In genomic region chr16:72927199-72928088, GRCh38 we compare ENCODE assay signal across 10 cellular contexts.
A peak's percentile ranks its signal among the peaks of the same experiment; 100 is the strongest.
DNase-seq lines count a peak whose midpoint lies in the region; ATAC-seq lines count a peak whose summit lies in the region.
"Had no signal": no experiment of that assay in that cellular context is flagged by ENCODE, and none has a peak within 500 bp of the region (broad histone marks: within the 10 kb centered on the region; RNA-seq: fewer than 3 reads in every experiment).

No MANE protein-coding gene starts in this region.

- peak overlapping the region; percentile 0 for H3K27ac ChIP-seq in caudate nucleus (ENCODE audit: low read depth, low read length)
- no peak overlapping the region for H3K27ac ChIP-seq in effector memory CD4-positive, alpha-beta T cell (ENCODE audit: insufficient read depth, low read length, poor library complexity, severe bottlenecking)
- H3K27ac ChIP-seq: VCaP had no signal

- H3K9ac ChIP-seq in skeletal muscle satellite cell (ENCODE audit: low read depth, low read length) = peak overlapping the region; percentile 56

- in situ Hi-C loops in HAP-1 (cut with MboI; ENCODE audit: low sequenced_read_pairs) = no loop called here

- DNase-seq in HAP-1 (ENCODE audit: low spot score in 2 of 2) (peak; percentile 81 to 86), NCI-H460 (ENCODE audit: extremely low read depth, low read depth) (peak; percentile 64), caudate nucleus (lab: John Stamatoyannopoulos, UW) (peak in 3 of 61 donors; percentile 7 to 37 (median 17))
- no peak for DNase-seq in effector memory CD4-positive, alpha-beta T cell
- DNase-seq: heart right ventricle had no signal

- ATAC-seq in HG02588 (IDR thresholded peaks at IDR 0.05; ENCODE audit: unreplicated experiment) (no peak), HG02852 (IDR thresholded peaks at IDR 0.05; ENCODE audit: unreplicated experiment) (no peak), GM21515 (IDR thresholded peaks at IDR 0.05; ENCODE audit: unreplicated experiment) (no peak)

- H3K36me3 ChIP-seq in HAP-1 (replicated peaks) (no peaks in the 10 kb centered on the region), skeletal muscle satellite cell (ENCODE audit: insufficient read depth, low read length) (no peaks in the 10 kb centered on the region)
- no peaks in the 10 kb centered on the region for H3K36me3 ChIP-seq in effector memory CD4-positive, alpha-beta T cell (ENCODE audit: control insufficient read depth, insufficient read depth, low read length)
- H3K36me3 ChIP-seq: heart right ventricle had no signal

- H3K4me2 ChIP-seq in skeletal muscle satellite cell (ENCODE audit: low read length) = peak overlapping the region; percentile 74

- no peaks in the 10 kb centered on the region for H3K27me3 ChIP-seq in HAP-1 (ENCODE audit: low read depth)
- H3K27me3 ChIP-seq in skeletal muscle satellite cell (ENCODE audit: control insufficient read depth, insufficient read depth, low read length) = no peaks in the 10 kb centered on the region
- H3K27me3 ChIP-seq in effector memory CD4-positive, alpha-beta T cell (replicated peaks; ENCODE audit: control insufficient read depth, insufficient read depth, low read length, poor library complexity, severe bottlenecking) = no peaks in the 10 kb centered on the region
- H3K27me3 ChIP-seq: heart right ventricle had no signal

- H3K4me3 ChIP-seq in HAP-1 (no peak overlapping the region), skeletal muscle satellite cell (ENCODE audit: low read length) (peak overlapping the region; percentile 33)
- no peak overlapping the region for H3K4me3 ChIP-seq in effector memory CD4-positive, alpha-beta T cell (ENCODE audit: insufficient read depth, low read depth, low read length, poor library complexity, severe bottlenecking)
- H3K4me3 ChIP-seq: heart right ventricle had no signal

- no peaks in the 10 kb centered on the region for H3K9me3 ChIP-seq in HAP-1
- H3K9me3 ChIP-seq in skeletal muscle satellite cell (replicated peaks; ENCODE audit: low read length) = no peaks in the 10 kb centered on the region
- H3K9me3 ChIP-seq in effector memory CD4-positive, alpha-beta T cell (ENCODE audit: control insufficient read depth, low read length) = no peaks in the 10 kb centered on the region
- H3K9me3 ChIP-seq: heart right ventricle had no signal

- H3K4me1 ChIP-seq in HAP-1 (peaks cover 36% of the 10 kb centered on the region), skeletal muscle satellite cell (ENCODE audit: control insufficient read depth, insufficient read depth, low read length) (peaks cover 49% of the 10 kb centered on the region)
- H3K4me1 ChIP-seq in effector memory CD4-positive, alpha-beta T cell (ENCODE audit: control insufficient read depth, insufficient read depth, low read length, poor library complexity, severe bottlenecking) = no peaks in the 10 kb centered on the region

Comparison
In these comparisons a context has a peak if more than half of its experiments do, and no peak if none do; other contexts are left out.
1. DNase-seq: peak in HAP-1 (2 of 2) and NCI-H460 (single experiment); none in effector memory CD4-positive, alpha-beta T cell (0 of 3).